In the genomic region with DNA sequence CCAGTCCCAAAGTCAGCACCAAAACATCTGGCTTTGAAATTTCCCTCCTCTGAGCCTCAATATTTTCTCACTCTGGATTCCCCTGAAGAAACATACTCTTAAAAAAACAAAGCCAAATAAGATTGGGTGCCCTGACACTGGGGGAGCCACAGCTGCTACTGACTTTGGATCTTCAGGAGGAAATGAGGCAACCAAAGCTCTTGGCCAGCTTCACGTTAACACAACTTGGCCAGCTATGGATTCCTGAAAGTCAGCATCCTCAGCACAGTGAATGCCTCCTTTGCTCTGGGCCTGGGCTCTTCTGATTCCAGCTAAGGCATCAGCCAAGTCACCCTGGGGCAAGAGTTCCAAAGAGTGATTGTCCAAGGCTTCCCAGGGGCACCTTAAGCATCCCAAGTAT, we compare ENCODE assay signal across 16 cellular contexts.
DNase-seq lines count a peak whose midpoint lies in the region; ATAC-seq and TF ChIP-seq lines count a peak whose summit lies in the region.
"Had no signal": no experiment of that assay in that cellular context is flagged by ENCODE, and none has a peak within 500 bp of the region (broad histone marks: within the 10 kb centered on the region; RNA-seq: fewer than 3 reads in every experiment).

No MANE protein-coding gene starts in this region.

- peak; percentile 42 for ATAC-seq in Right ventricle myocardium inferior
- peak; percentile 76 for ATAC-seq in left ventricle myocardium superior
- ATAC-seq: CD8-positive, alpha-beta T cell had no signal

- no peak for TF ChIP-seq CTCF in right atrium auricular region (IDR thresholded peaks at IDR 0.05)
- no peak for TF ChIP-seq CTCF in left ventricle myocardium inferior (IDR thresholded peaks at IDR 0.05; ENCODE audit: borderline replicate concordance)

- DNase-seq in Right ventricle myocardium inferior (ENCODE audit: missing footprints) (no peak), right atrium auricular region (ENCODE audit: low spot score) (no peak), left ventricle myocardium superior (no peak), left ventricle myocardium inferior (no peak), retina (no peak)
- DNase-seq: AML-193; Calu3; CD4-positive, alpha-beta T cell; CD8-positive, alpha-beta T cell; DMS79 treated with DMSO at 0.1 percent for 48 hours; GF-D8 had no signal

- no peaks in the 10 kb centered on the region for H3K36me3 ChIP-seq in right atrium auricular region
- no peaks in the 10 kb centered on the region for H3K36me3 ChIP-seq in left ventricle myocardium inferior
- H3K36me3 ChIP-seq: BLaER1 treated with 17β-estradiol and CSF1 and Interleukin-3, amounts not matched to agents 10 nM and 100 nM had no signal

- no peaks in the 10 kb centered on the region for H3K27me3 ChIP-seq in right atrium auricular region
- H3K27me3 ChIP-seq in left ventricle myocardium inferior (ENCODE audit: low read depth) = peaks cover 10% of the 10 kb centered on the region
- H3K27me3 ChIP-seq: BLaER1 treated with 17β-estradiol and CSF1 and Interleukin-3, amounts not matched to agents 10 nM and 100 nM had no signal

- intact Hi-C loops in Right ventricle myocardium inferior (cut with DNase I) (no loop called here), left ventricle myocardium superior (cut with micrococcal nuclease) (no loop called here), left ventricle myocardium inferior (cut with micrococcal nuclease) (no loop called here)

- no peak overlapping the region for H3K27ac ChIP-seq in right atrium auricular region
- H3K27ac ChIP-seq in left ventricle myocardium inferior (replicated peaks) = no peak overlapping the region
- H3K27ac ChIP-seq: 22Rv1; A549; BLaER1 treated with 17β-estradiol and CSF1 and Interleukin-3, amounts not matched to agents 10 nM and 100 nM; C4-2B had no signal

- no peaks in the 10 kb centered on the region for H3K4me1 ChIP-seq in right atrium auricular region
- H3K4me1 ChIP-seq in left ventricle myocardium inferior = peaks cover 6% of the 10 kb centered on the region
- H3K4me1 ChIP-seq: A549; BLaER1 treated with 17β-estradiol and CSF1 and Interleukin-3, amounts not matched to agents 10 nM and 100 nM had no signal

- no peaks in the 10 kb centered on the region for H3K9me3 ChIP-seq in right atrium auricular region
- H3K9me3 ChIP-seq in left ventricle myocardium inferior (replicated peaks) = no peaks in the 10 kb centered on the region
- H3K9me3 ChIP-seq: A549, Caco-2 had no signal

- H3K4me3 ChIP-seq in right atrium auricular region (no peak overlapping the region), left ventricle myocardium inferior (no peak overlapping the region)
- H3K4me3 ChIP-seq: A549; BLaER1 treated with 17β-estradiol and CSF1 and Interleukin-3, amounts not matched to agents 10 nM and 100 nM had no signal
